Comparison of ENCODE assay signal across 8 cellular contexts in genomic region chr4:3041192-3042142, GRCh38. TPM values are rescaled to one million over a fixed set of nuclear protein-coding genes. Genes with fewer than 3 reads are reported as not detected.
A peak's percentile ranks its signal among the peaks of the same experiment; 100 is the strongest.
DNase-seq lines count a peak whose midpoint lies in the region; ATAC-seq and TF ChIP-seq lines count a peak whose summit lies in the region.

No MANE protein-coding gene starts in this region.

- H3K9me3 Mint-ChIP-seq in naive B cell, result peaks cover 0 to 8% (median 0%) of the 10 kb centered on the region in 7 donors

- ATAC-seq in naive B cell (ENCODE audit: low read depth in 2 of 2) (peak; percentile 64 to 66), HG03460 (IDR thresholded peaks at IDR 0.05; ENCODE audit: unreplicated experiment) (no peak), HG03354 (IDR thresholded peaks at IDR 0.05; ENCODE audit: poor library complexity, severe bottlenecking, unreplicated experiment) (no peak)

- DNase-seq in Kasumi-1 (lab: John Stamatoyannopoulos, UW) (peak; percentile 46 to 53), epithelial cell of esophagus (ENCODE audit: low read depth) (peak; percentile 65), naive B cell (peak; percentile 87), SW 1271 (lab: John Stamatoyannopoulos, UW) (no peak)
- peak; percentile 41 to 47 for DNase-seq in activated CD4-positive, alpha-beta T cell treated with anti-CD3 and anti-CD28 coated beads, Interleukin-2, amount 50 U/mL, for 48 hours

- H3K4me3 ChIP-seq in epithelial cell of esophagus (ENCODE audit: low read length), result peak overlapping the region; percentile 14

- peak overlapping the region; percentile 93 to 99 (median 97) for H3K27ac Mint-ChIP-seq in naive B cell

- no peak for TF ChIP-seq CTCF in epithelial cell of esophagus (IDR thresholded peaks at IDR 0.05; ENCODE audit: insufficient read depth, low read depth, low read length, missing control alignments)

- H3K4me1 Mint-ChIP-seq in naive B cell, result peaks cover 66 to 79% (median 78%) of the 10 kb centered on the region in 3 donors

- H3K4me3 Mint-ChIP-seq in naive B cell, result peak overlapping the region; percentile 92 to 99 (median 95)

- H3K36me3 Mint-ChIP-seq in naive B cell, result peaks cover 0 to 7% of the 10 kb centered on the region in 2 donors

- H3K27me3 Mint-ChIP-seq in naive B cell, result no peaks in the 10 kb centered on the region

- peak; percentile 42 for TF ChIP-seq POLR2A in GM10847 (IDR thresholded peaks at IDR 0.05; ENCODE audit: extremely low read depth, insufficient read length)

RNA-seq across cellular contexts. Expression of gene HTT-AS, which starts 32.9 kb away (rescaled TPM):
- not detected for polyA plus RNA-seq in naive B cell (ENCODE audit: low read depth in 6 of 6)

RNA-seq across cellular contexts. Expression of gene HTT, which starts 33.0 kb away (rescaled TPM):
- polyA plus RNA-seq in naive B cell (ENCODE audit: low read depth in 6 of 6), result 10 to 100 TPM in 4 of 6 donors, 1 to 10 TPM in 2; 8.7 to 15.4 (median 11.0) TPM

Comparison
In these comparisons a context has a peak if more than half of its experiments do, and no peak if none do; other contexts are left out.
1. DNase-seq: peak in Kasumi-1 (2 of 2), activated CD4-positive, alpha-beta T cell treated with anti-CD3 and anti-CD28 coated beads, Interleukin-2, amount 50 U/mL, for 48 hours (2 of 2), epithelial cell of esophagus (single experiment) and naive B cell (single experiment); none in SW 1271 (0 of 2).
2. ATAC-seq: peak in naive B cell (2 of 2); none in HG03460 (single experiment) and HG03354 (single experiment).